9 cellular contexts compared by ENCODE assay signal in genomic region chr11:45885921-45886721, GRCh38. TPM values are rescaled to one million over a fixed set of nuclear protein-coding genes. Genes with fewer than 3 reads are reported as not detected.
DNase-seq lines count a peak whose midpoint lies in the region; ATAC-seq, FAIRE-seq and TF ChIP-seq lines count a peak whose summit lies in the region.
"Had no signal": no experiment of that assay in that cellular context is flagged by ENCODE, and none has a peak within 500 bp of the region (broad histone marks: within the 10 kb centered on the region; RNA-seq: fewer than 3 reads in every experiment).

No MANE protein-coding gene starts in this region.

- peak overlapping the region; percentile 76 for H3K4me2 ChIP-seq in A549

- H3K27me3 Mint-ChIP-seq in MCF 10A (ENCODE audit: insufficient read depth, unreplicated experiment) (peaks cover 5% of the 10 kb centered on the region), memory B cell (peaks cover 2% of the 10 kb centered on the region)

- no TSS peak for BruUV-seq in MCF 10A (replicated peaks; lab: Mats Ljungman, UMichigan)

- H3K4me3 Mint-ChIP-seq in MCF 10A (ENCODE audit: unreplicated experiment): peak overlapping the region; percentile 38
- H3K4me3 Mint-ChIP-seq in memory B cell: peak overlapping the region; percentile 50

- DNase-seq in A549 (ENCODE audit: low read depth in 1 of 2, low spot score in 1 of 2) (no peak), MCF 10A (ENCODE audit: unreplicated experiment) (no peak), memory B cell (ENCODE audit: low spot score in 2 of 2) (no peak), NCI-H1048 (lab: John Stamatoyannopoulos, UW) (no peak), islet precursor cell (no peak)
- DNase-seq in activated effector memory CD4-positive, alpha-beta T cell treated with Interleukin-2 at 50 U/mL for 16 hours: no peak

- TF ChIP-seq EP300 in A549 (IDR thresholded peaks at IDR 0.05): no peak

- intact Hi-C loops in MCF 10A (cut with micrococcal nuclease): no loop called here

- POLR2A ChIA-PET in A549 (lab: Yijun Ruan, JAX) (no interaction called here), MCF 10A (lab: Yijun Ruan, JAX) (no interaction called here)

- CTCF ChIA-PET in A549 (lab: Yijun Ruan, JAX) (interaction anchor here (0.6 kb wide), 1 partner anchor 79 kb away, joined by 3 read pairs; no protein-coding TSS in a partner anchor), MCF 10A (lab: Yijun Ruan, JAX) (interaction anchor here (0.6 kb wide), 1 partner anchor 79 kb away, joined by 3 read pairs; no protein-coding TSS in a partner anchor)

- H3K4me1 ChIP-seq in A549: peaks cover 10% of the 10 kb centered on the region

- WGBS in A549 (ENCODE audit: missing lambda C conversion rate): 65% methylated on average over 14 of the region's 43 CpGs

- no peak for FAIRE-seq in A549 (lab: Jason Lieb, UNC)
- FAIRE-seq: GM18507 had no signal

- TF ChIP-seq CTCF in A549 (IDR thresholded peaks at IDR 0.05) (no peak), MCF 10A (IDR thresholded peaks at IDR 0.05; ENCODE audit: unreplicated experiment) (no peak)

- peak overlapping the region; percentile 59 for H3K4me3 ChIP-seq in A549

- H3K36me3 Mint-ChIP-seq in MCF 10A (ENCODE audit: insufficient read depth, unreplicated experiment) (no peaks in the 10 kb centered on the region), memory B cell (peaks cover 9% of the 10 kb centered on the region)

- TF ChIP-seq POLR2A in A549 (IDR thresholded peaks at IDR 0.05; ENCODE audit: low read length): no peak

- H3K27ac Mint-ChIP-seq in MCF 10A (ENCODE audit: low read depth, unreplicated experiment) (no peak overlapping the region), memory B cell (no peak overlapping the region)

- H3K9me3 ChIP-seq in A549: no peaks in the 10 kb centered on the region

- H3K4me1 Mint-ChIP-seq in MCF 10A (ENCODE audit: insufficient read depth, unreplicated experiment) (no peaks in the 10 kb centered on the region), memory B cell (peaks cover 15% of the 10 kb centered on the region)

- TF ChIP-seq RAD21 in A549 (conservative IDR thresholded peaks at IDR 0.05 in 1 of 2, IDR thresholded peaks at IDR 0.05 in 1 of 2): no peak

- H3K9me3 Mint-ChIP-seq in MCF 10A (ENCODE audit: unreplicated experiment) (no peaks in the 10 kb centered on the region), memory B cell (no peaks in the 10 kb centered on the region)

- ATAC-seq in A549: peak in 1 of 2 experiments; percentile 21; a peak in 3 of 6 replicates
- ATAC-seq in HG03280 (IDR thresholded peaks at IDR 0.05; ENCODE audit: unreplicated experiment): peak; percentile 2
- ATAC-seq in memory B cell (ENCODE audit: low read depth): no peak
- no peak for ATAC-seq in GM18519 (IDR thresholded peaks at IDR 0.05; ENCODE audit: low FRiP score, unreplicated experiment)

- H3K27ac ChIP-seq in A549: peak overlapping the region in 1 of 2 experiments; percentile 52; a peak in 2 of 6 replicates

TF ChIP-seq in A549, 52 proteins besides CTCF, POLR2A, EP300 and RAD21:
- no peak for TF ChIP-seq PBX3 (IDR thresholded peaks at IDR 0.05)
- TF ChIP-seq TP53 (CRISPR knock-in tag; IDR thresholded peaks at IDR 0.05): no peak
- no peak for TF ChIP-seq MAZ (IDR thresholded peaks at IDR 0.05; ENCODE audit: borderline replicate concordance, low read depth, low read length)
- TF ChIP-seq MAFK (IDR thresholded peaks at IDR 0.05; ENCODE audit: partially characterized antibody): no peak
- TF ChIP-seq HOXB13 (CRISPR knock-in tag; IDR thresholded peaks at IDR 0.05; ENCODE audit: low read depth): no peak
- no peak for TF ChIP-seq ZC3H11A (IDR thresholded peaks at IDR 0.05)
- no peak for TF ChIP-seq TFCP2L1 (CRISPR knock-in tag; IDR thresholded peaks at IDR 0.05)
- TF ChIP-seq ZNF302 (CRISPR knock-in tag; IDR thresholded peaks at IDR 0.05): no peak
- no peak for TF ChIP-seq CBX2 (IDR thresholded peaks at IDR 0.05; ENCODE audit: borderline replicate concordance, low read depth)
- no peak for TF ChIP-seq HOXB5 (CRISPR knock-in tag; IDR thresholded peaks at IDR 0.05)
- no peak for TF ChIP-seq GATA3 (IDR thresholded peaks at IDR 0.05; ENCODE audit: borderline replicate concordance)
- no peak for TF ChIP-seq POLR2AphosphoS2 (conservative IDR thresholded peaks at IDR 0.05; ENCODE audit: low read length)
- TF ChIP-seq ZFP36 (IDR thresholded peaks at IDR 0.05; ENCODE audit: borderline replicate concordance, partially characterized antibody): no peak
- TF ChIP-seq EHF (CRISPR knock-in tag; IDR thresholded peaks at IDR 0.05): no peak
- TF ChIP-seq RFX5 (IDR thresholded peaks at IDR 0.05): no peak
- TF ChIP-seq CEBPB (IDR thresholded peaks at IDR 0.05): no peak
- no peak for TF ChIP-seq HDAC2 (IDR thresholded peaks at IDR 0.05)

RNA-seq across cellular contexts. Expression of gene MAPK8IP1, which starts 0.7 kb away (rescaled TPM):
- polyA plus RNA-seq in A549 (2011; rRNA removed): 2.6 and 2.7 TPM in 2 replicates
- polyA plus RNA-seq in A549 (2012; cell fraction: cytosol; rRNA removed): 4.6 and 6.8 TPM in 2 replicates
- 7.0 and 12.5 TPM in 2 replicates for polyA plus RNA-seq in A549 (2012; cell fraction: nucleus; rRNA removed)
- 5.4 to 5.8 TPM (median 5.7 TPM) in 3 replicates for polyA plus RNA-seq in A549 (2017; fragmentation: RNase III; extraction: RNeasy Plus Mini Kit Qiagen cat#74134 plus additional on column Dnase treatment)
- polyA minus RNA-seq in A549 (2011; rRNA and poly(A)+ RNA removed): 5.4 and 6.4 TPM in 2 replicates
- total RNA-seq in MCF 10A (2022): 1.8 and 2.2 TPM in 2 replicates

RNA-seq across cellular contexts. Expression of gene FREY1, which starts 20.9 kb away (rescaled TPM):
- polyA plus RNA-seq in A549 (2011; rRNA removed): 0.17 TPM in 1 of 2 replicates, not detected in the other
- polyA plus RNA-seq in A549 (2012; cell fraction: cytosol; rRNA removed): 0.13 and 0.18 TPM in 2 replicates
- 1.7 and 2.0 TPM in 2 replicates for polyA plus RNA-seq in A549 (2012; cell fraction: nucleus; rRNA removed)
- 0.18 to 0.22 TPM (median 0.21 TPM) in 3 replicates for polyA plus RNA-seq in A549 (2017; fragmentation: RNase III; extraction: RNeasy Plus Mini Kit Qiagen cat#74134 plus additional on column Dnase treatment)
- 1.1 and 2.7 TPM in 2 replicates for polyA minus RNA-seq in A549 (2011; rRNA and poly(A)+ RNA removed)
- total RNA-seq in MCF 10A (2022): 1.0 and 1.3 TPM in 2 replicates

RNA-seq across cellular contexts. Expression of gene PEX16, which starts 31.6 kb away (rescaled TPM):
- polyA plus RNA-seq in A549 (2011; rRNA removed): 18.0 and 20.2 TPM in 2 replicates
- polyA plus RNA-seq in A549 (2012; cell fraction: cytosol; rRNA removed): 28.6 and 34.6 TPM in 2 replicates
- 83.0 and 92.0 TPM in 2 replicates for polyA plus RNA-seq in A549 (2012; cell fraction: nucleus; rRNA removed)
- 16.2 to 18.2 TPM (median 17.8 TPM) in 3 replicates for polyA plus RNA-seq in A549 (2017; fragmentation: RNase III; extraction: RNeasy Plus Mini Kit Qiagen cat#74134 plus additional on column Dnase treatment)
- 8.4 and 12.7 TPM in 2 replicates for polyA minus RNA-seq in A549 (2011; rRNA and poly(A)+ RNA removed)
- 28.1 and 30.2 TPM in 2 replicates for total RNA-seq in MCF 10A (2022)

RNA-seq across cellular contexts. Expression of gene LARGE2, which starts 36.3 kb away (rescaled TPM):
- polyA plus RNA-seq in A549 (2011; rRNA removed) (0.97 and 1.2 TPM in 2 replicates), A549 (2017; fragmentation: RNase III; extraction: RNeasy Plus Mini Kit Qiagen cat#74134 plus additional on column Dnase treatment) (1.4 to 2.3 TPM (median 2.1 TPM) in 3 replicates)
- 4.4 and 5.0 TPM in 2 replicates for polyA plus RNA-seq in A549 (2012; cell fraction: cytosol; rRNA removed)
- polyA plus RNA-seq in A549 (2012; cell fraction: nucleus; rRNA removed): 10.8 and 14.4 TPM in 2 replicates
- polyA minus RNA-seq in A549 (2011; rRNA and poly(A)+ RNA removed): 0.70 and 1.4 TPM in 2 replicates
- total RNA-seq in MCF 10A (2022): 0.52 and 0.91 TPM in 2 replicates

RNA-seq across cellular contexts. Expression of gene CRY2, which starts 38.8 kb away (rescaled TPM):
- polyA plus RNA-seq in A549 (2011; rRNA removed) (4.1 and 4.9 TPM in 2 replicates), A549 (2017; fragmentation: RNase III; extraction: RNeasy Plus Mini Kit Qiagen cat#74134 plus additional on column Dnase treatment) (2.9 to 4.0 TPM (median 3.2 TPM) in 3 replicates)
- polyA plus RNA-seq in A549 (2012; cell fraction: cytosol; rRNA removed): 2.3 and 3.2 TPM in 2 replicates
- polyA plus RNA-seq in A549 (2012; cell fraction: nucleus; rRNA removed): 10.4 and 10.6 TPM in 2 replicates
- polyA minus RNA-seq in A549 (2011; rRNA and poly(A)+ RNA removed): 12.8 and 13.8 TPM in 2 replicates
- 8.1 and 8.6 TPM in 2 replicates for total RNA-seq in MCF 10A (2022)
